Comparison of ENCODE assay signal across 15 cellular contexts in genomic region chr5:162768962-162769464, GRCh38.
"Had no signal": no experiment of that assay in that cellular context is flagged by ENCODE, and none has a peak within 500 bp of the region (broad histone marks: within the 10 kb centered on the region; RNA-seq: fewer than 3 reads in every experiment).

No MANE protein-coding gene starts in this region.

- H3K4me3 Mint-ChIP-seq: activated CD8-positive, alpha-beta memory T cell treated with anti-CD3 and anti-CD28 coated beads, Interleukin-2, amount 10 ng/mL, durations not matched to agents 7 days and 5 days; naive B cell; stimulated activated naive B cell treated with anti-CD40 and anti-IgM and Interleukin-4, amounts not matched to agents 10 μg/mL and 1 μg/mL and 100 μg/mL, for 72 hours had no signal

- DNase-seq: activated CD4-positive, alpha-beta T cell treated with anti-CD3 and anti-CD28 coated beads, Interleukin-2, amount 50 U/mL, for 4 hours; activated CD8-positive, alpha-beta memory T cell treated with anti-CD3 and anti-CD28 coated beads, Interleukin-2, amount 10 ng/mL, durations not matched to agents 7 days and 5 days; activated gamma-delta T cell treated with Interleukin-2 at 50 U/mL for 16 hours; activated T-cell treated with anti-CD3 and anti-CD28 coated beads, Interleukin-2, amount 50 U/mL, for 48 hours; aorta; left colon; naive B cell; sigmoid colon; stimulated activated CD4-positive, alpha-beta T cell treated with anti-CD3 and anti-CD28 coated beads, Interleukin-2, amount 100 ng/mL, for 24 hours; stimulated activated naive B cell treated with anti-CD40 and anti-IgM and Interleukin-4, amounts not matched to agents 10 μg/mL and 1 μg/mL and 100 μg/mL, for 72 hours; transverse colon had no signal

- H3K36me3 Mint-ChIP-seq: activated CD8-positive, alpha-beta memory T cell treated with anti-CD3 and anti-CD28 coated beads, Interleukin-2, amount 10 ng/mL, durations not matched to agents 7 days and 5 days; naive B cell; stimulated activated naive B cell treated with anti-CD40 and anti-IgM and Interleukin-4, amounts not matched to agents 10 μg/mL and 1 μg/mL and 100 μg/mL, for 72 hours had no signal

- ATAC-seq: activated CD4-positive, CD25-positive, alpha-beta regulatory T cell treated with anti-CD3 and anti-CD28 coated beads, Interleukin-2, amount 50 U/mL, for 24 hours; activated CD8-positive, alpha-beta memory T cell treated with anti-CD3 and anti-CD28 coated beads, Interleukin-2, amount 10 ng/mL, durations not matched to agents 7 days and 5 days; esophagus mucosa; left colon; stimulated activated naive B cell treated with anti-CD40 and anti-IgM and Interleukin-4, amounts not matched to agents 10 μg/mL and 1 μg/mL and 100 μg/mL, for 72 hours had no signal

- FAIRE-seq: endometrium had no signal

- H3K27me3 Mint-ChIP-seq: activated CD8-positive, alpha-beta memory T cell treated with anti-CD3 and anti-CD28 coated beads, Interleukin-2, amount 10 ng/mL, durations not matched to agents 7 days and 5 days; naive B cell; progenitor cell of endocrine pancreas; stimulated activated naive B cell treated with anti-CD40 and anti-IgM and Interleukin-4, amounts not matched to agents 10 μg/mL and 1 μg/mL and 100 μg/mL, for 72 hours had no signal

- H3K4me1 Mint-ChIP-seq: activated CD8-positive, alpha-beta memory T cell treated with anti-CD3 and anti-CD28 coated beads, Interleukin-2, amount 10 ng/mL, durations not matched to agents 7 days and 5 days; naive B cell; stimulated activated naive B cell treated with anti-CD40 and anti-IgM and Interleukin-4, amounts not matched to agents 10 μg/mL and 1 μg/mL and 100 μg/mL, for 72 hours had no signal

- H3K27ac Mint-ChIP-seq: activated CD8-positive, alpha-beta memory T cell treated with anti-CD3 and anti-CD28 coated beads, Interleukin-2, amount 10 ng/mL, durations not matched to agents 7 days and 5 days; naive B cell; progenitor cell of endocrine pancreas; stimulated activated naive B cell treated with anti-CD40 and anti-IgM and Interleukin-4, amounts not matched to agents 10 μg/mL and 1 μg/mL and 100 μg/mL, for 72 hours had no signal
